ENCODE assay signal across 18 cellular contexts in the genomic region with DNA sequence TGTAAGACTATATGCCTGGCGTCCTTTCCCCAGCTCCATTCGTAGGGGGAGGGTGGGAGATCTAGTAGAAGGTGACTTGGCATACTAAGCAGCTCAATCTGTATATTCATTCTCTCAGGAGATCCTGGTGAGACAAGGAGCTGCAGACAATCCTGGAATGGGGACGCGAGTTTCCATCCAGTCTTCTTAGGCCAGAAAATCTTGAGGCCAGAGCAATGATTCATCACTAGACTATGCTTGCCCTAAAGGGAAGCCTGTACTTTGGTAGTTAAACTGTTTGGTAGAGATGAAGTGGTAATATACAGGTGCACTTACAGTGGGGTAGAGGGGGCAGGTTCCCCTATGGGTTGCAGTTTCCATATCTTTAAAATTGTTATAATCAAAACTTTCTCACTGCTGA.
DNase-seq lines count a peak whose midpoint lies in the region; ATAC-seq and TF ChIP-seq lines count a peak whose summit lies in the region.
"Had no signal": no experiment of that assay in that cellular context is flagged by ENCODE, and none has a peak within 500 bp of the region (broad histone marks: within the 10 kb centered on the region; RNA-seq: fewer than 3 reads in every experiment).

No MANE protein-coding gene starts in this region.

- TF ChIP-seq CTCF in brain microvascular endothelial cell (IDR thresholded peaks at IDR 0.05; ENCODE audit: low read depth, low read length, missing control alignments) (no peak), foreskin keratinocyte (conservative IDR thresholded peaks at IDR 0.05) (no peak), nephron progenitor cell (IDR thresholded peaks at IDR 0.05) (no peak)

- H3K27me3 ChIP-seq in brain microvascular endothelial cell (replicated peaks) (no peaks in the 10 kb centered on the region), foreskin keratinocyte (no peaks in the 10 kb centered on the region)
- H3K27me3 ChIP-seq: adrenal gland, esophagus squamous epithelium, vagina had no signal

- H3K27ac Mint-ChIP-seq in nephron progenitor cell = no peak overlapping the region
- H3K27ac Mint-ChIP-seq: activated CD8-positive, alpha-beta T cell treated with anti-CD3 and anti-CD28 coated beads for 36 hours; dendritic cell treated with granulocyte-macrophage colony-stimulating factor and Interleukin-4, amounts not matched to agents 40 ng/mL and 50 ng/mL, for 4 days; stimulated activated naive CD8-positive, alpha-beta T cell treated with anti-CD3 and anti-CD28 coated beads, Interleukin-15, Interleukin-2, amounts not matched to agents 100 ng/mL and 50 ng/mL, for 24 hours had no signal

- ATAC-seq in foreskin keratinocyte (peak; percentile 96), sciatic nerve (peak; percentile 26), GM18873 (IDR thresholded peaks at IDR 0.05; ENCODE audit: low FRiP score, unreplicated experiment) (no peak)
- no peak for ATAC-seq in stimulated activated naive CD8-positive, alpha-beta T cell treated with anti-CD3 and anti-CD28 coated beads, Interleukin-15, Interleukin-2, amounts not matched to agents 100 U/mL and 50 U/mL, for 24 hours
- ATAC-seq: activated CD8-positive, alpha-beta T cell treated with anti-CD3 and anti-CD28 coated beads for 36 hours had no signal

- intact Hi-C loops in sciatic nerve (cut with DNase I) = no loop called here

- H3K36me3 Mint-ChIP-seq in nephron progenitor cell (ENCODE audit: low read depth) = no peaks in the 10 kb centered on the region

- H3K9me3 Mint-ChIP-seq in nephron progenitor cell = no peaks in the 10 kb centered on the region
- H3K9me3 Mint-ChIP-seq: activated CD8-positive, alpha-beta T cell treated with anti-CD3 and anti-CD28 coated beads for 36 hours; dendritic cell treated with granulocyte-macrophage colony-stimulating factor and Interleukin-4, amounts not matched to agents 40 ng/mL and 50 ng/mL, for 4 days had no signal

- H3K4me1 Mint-ChIP-seq in nephron progenitor cell = peaks cover 12% of the 10 kb centered on the region

- DNase-seq in HT1080 (ENCODE audit: low read depth) (peak; percentile 54), brain microvascular endothelial cell (peak; percentile 47), foreskin keratinocyte (peak; percentile 56 to 80), sciatic nerve (ENCODE audit: low spot score) (no peak), nephron progenitor cell (no peak)
- DNase-seq in stimulated activated naive CD8-positive, alpha-beta T cell treated with anti-CD3 and anti-CD28 coated beads, Interleukin-15, Interleukin-2, amounts not matched to agents 100 U/mL and 50 U/mL, for 24 hours = no peak
- DNase-seq: activated CD8-positive, alpha-beta T cell treated with anti-CD3 and anti-CD28 coated beads for 36 hours; adrenal gland; DMS79 treated with DMSO at 0.1 percent for 48 hours; esophagus squamous epithelium; NCI-H1436 had no signal

- H3K4me3 ChIP-seq in brain microvascular endothelial cell (ENCODE audit: low read depth, low read length) = no peak overlapping the region
- H3K4me3 ChIP-seq: adrenal gland, esophagus squamous epithelium, vagina had no signal

- no peak overlapping the region for H3K4me3 Mint-ChIP-seq in nephron progenitor cell
- H3K4me3 Mint-ChIP-seq: activated CD8-positive, alpha-beta T cell treated with anti-CD3 and anti-CD28 coated beads for 36 hours; dendritic cell treated with granulocyte-macrophage colony-stimulating factor and Interleukin-4, amounts not matched to agents 40 ng/mL and 50 ng/mL, for 4 days; stimulated activated naive CD8-positive, alpha-beta T cell treated with anti-CD3 and anti-CD28 coated beads, Interleukin-15, Interleukin-2, amounts not matched to agents 100 ng/mL and 50 ng/mL, for 24 hours had no signal

- no peaks in the 10 kb centered on the region for H3K36me3 ChIP-seq in brain microvascular endothelial cell (replicated peaks)
- H3K36me3 ChIP-seq: adrenal gland, esophagus squamous epithelium, vagina had no signal

- in situ Hi-C loops in brain microvascular endothelial cell (cut with HindIII; ENCODE audit: low pct_ligation_motif_present, low sequenced_read_pairs) = no loop called here

- H3K4me1 ChIP-seq in foreskin keratinocyte = peaks cover 6% of the 10 kb centered on the region
- H3K4me1 ChIP-seq: adrenal gland, esophagus squamous epithelium, parathyroid adenoma, vagina had no signal

- H3K27ac ChIP-seq in brain microvascular endothelial cell = no peak overlapping the region
- H3K27ac ChIP-seq in foreskin keratinocyte = no peak overlapping the region
- H3K27ac ChIP-seq: adrenal gland, C4-2B, esophagus squamous epithelium, KMS-11, parathyroid adenoma, vagina had no signal

- H3K27me3 Mint-ChIP-seq in nephron progenitor cell (ENCODE audit: low read depth, poor library complexity) = no peaks in the 10 kb centered on the region
- H3K27me3 Mint-ChIP-seq: activated CD8-positive, alpha-beta T cell treated with anti-CD3 and anti-CD28 coated beads for 36 hours; dendritic cell treated with granulocyte-macrophage colony-stimulating factor and Interleukin-4, amounts not matched to agents 40 ng/mL and 50 ng/mL, for 4 days; stimulated activated naive CD8-positive, alpha-beta T cell treated with anti-CD3 and anti-CD28 coated beads, Interleukin-15, Interleukin-2, amounts not matched to agents 100 ng/mL and 50 ng/mL, for 24 hours had no signal

Comparison
In these comparisons a context has a peak if more than half of its experiments do, and no peak if none do; other contexts are left out.
1. DNase-seq: peak in HT1080 (single experiment), brain microvascular endothelial cell (single experiment) and foreskin keratinocyte (2 of 2); none in sciatic nerve (single experiment), nephron progenitor cell (single experiment) and stimulated activated naive CD8-positive, alpha-beta T cell treated with anti-CD3 and anti-CD28 coated beads, Interleukin-15, Interleukin-2, amounts not matched to agents 100 U/mL and 50 U/mL, for 24 hours (single experiment).
2. ATAC-seq: peak in foreskin keratinocyte (single experiment) and sciatic nerve (single experiment); none in GM18873 (single experiment) and stimulated activated naive CD8-positive, alpha-beta T cell treated with anti-CD3 and anti-CD28 coated beads, Interleukin-15, Interleukin-2, amounts not matched to agents 100 U/mL and 50 U/mL, for 24 hours (single experiment).